19 cellular contexts compared by ENCODE assay signal in the genomic region with DNA sequence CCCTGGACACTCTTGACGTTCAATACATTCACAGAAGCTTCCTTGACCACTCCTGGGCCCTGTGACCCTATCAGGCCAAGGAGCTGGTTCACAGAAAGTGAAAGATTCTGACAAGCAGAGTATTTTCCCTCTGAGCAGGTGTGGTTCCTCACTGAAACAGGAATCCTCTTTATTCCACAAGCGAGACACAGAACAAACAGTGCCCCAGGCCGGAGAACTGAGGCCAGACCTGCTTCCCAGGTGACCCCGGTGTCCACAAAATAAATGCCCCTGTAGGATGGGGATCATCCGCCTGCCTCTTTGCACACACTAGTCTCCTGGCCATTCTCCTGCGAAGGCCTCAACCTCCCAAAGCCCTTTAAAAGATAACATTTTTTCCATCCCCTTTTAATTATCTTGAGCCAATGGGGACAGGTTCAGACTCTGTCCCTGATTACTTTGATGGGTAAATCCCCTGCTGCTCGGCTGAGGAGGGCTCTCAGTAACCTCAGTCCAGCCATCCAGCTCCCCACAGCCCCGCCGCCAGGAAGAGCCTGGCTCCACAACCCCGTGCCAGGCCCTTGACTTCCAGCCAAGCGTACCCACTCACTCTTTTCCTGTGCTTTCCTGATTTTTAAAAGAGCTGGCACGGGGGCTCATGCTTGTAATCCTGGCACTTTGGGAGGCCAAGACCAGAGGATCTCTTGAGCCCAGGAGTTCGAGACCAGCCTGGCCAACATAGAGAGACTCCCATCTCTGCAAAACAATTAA.
DNase-seq lines count a peak whose midpoint lies in the region; ATAC-seq and TF ChIP-seq lines count a peak whose summit lies in the region.
"Had no signal": no experiment of that assay in that cellular context is flagged by ENCODE, and none has a peak within 500 bp of the region (broad histone marks: within the 10 kb centered on the region; RNA-seq: fewer than 3 reads in every experiment).

No MANE protein-coding gene starts in this region.

- peaks cover 5% of the 10 kb centered on the region for H3K4me1 Mint-ChIP-seq in activated CD4-positive, alpha-beta memory T cell treated with anti-CD3 and anti-CD28 coated beads for 36 hours (ENCODE audit: low read depth)

- H3K4me1 ChIP-seq in Karpas-422 (ENCODE audit: low read length) (peaks cover 41% of the 10 kb centered on the region), esophagus squamous epithelium (peaks cover 6 to 46% (median 15%) of the 10 kb centered on the region in 3 donors), trophoblast cell (ENCODE audit: control insufficient read depth in 1 of 2, insufficient read depth in 2 of 2, low read length in 2 of 2) (peaks cover 12 to 13% of the 10 kb centered on the region in 2 experiments)
- H3K4me1 ChIP-seq: prostate gland had no signal

- POLR2A ChIA-PET in activated CD4-positive, alpha-beta memory T cell treated with anti-CD3 and anti-CD28 coated beads for 36 hours (lab: Charles Lee) = no interaction called here

- H3K4me2 ChIP-seq in Karpas-422 (ENCODE audit: low read depth, low read length, poor library complexity, severe bottlenecking) (peak overlapping the region; percentile 48), trophoblast cell (ENCODE audit: low read length) (no peak overlapping the region)

- H2BK120ac ChIP-seq in trophoblast cell (ENCODE audit: insufficient read depth, low read length, poor library complexity) = peak overlapping the region; percentile 56

- H3K4ac ChIP-seq in trophoblast cell (ENCODE audit: low read depth, low read length) = peak overlapping the region; percentile 40

- H3K4me3 ChIP-seq in Karpas-422 (ENCODE audit: low read length) (no peak overlapping the region), esophagus squamous epithelium (no peak overlapping the region), trophoblast cell (ENCODE audit: low read depth, low read length) (no peak overlapping the region)
- H3K4me3 ChIP-seq: lung, prostate gland had no signal

- peak overlapping the region; percentile 57 for H4K8ac ChIP-seq in trophoblast cell (ENCODE audit: low read depth, low read length)

- H3K9me3 ChIP-seq in Karpas-422 (ENCODE audit: low read length) (no peaks in the 10 kb centered on the region), esophagus squamous epithelium (no peaks in the 10 kb centered on the region), trophoblast cell (ENCODE audit: insufficient read depth, low read depth, low read length) (no peaks in the 10 kb centered on the region)
- H3K9me3 ChIP-seq: prostate gland had no signal

- no peaks in the 10 kb centered on the region for H3K9me3 Mint-ChIP-seq in activated CD4-positive, alpha-beta memory T cell treated with anti-CD3 and anti-CD28 coated beads for 36 hours
- H3K9me3 Mint-ChIP-seq: IgD-negative memory B cell; naive thymus-derived CD4-positive, alpha-beta T cell; T-cell had no signal

- H3K27ac Mint-ChIP-seq in activated CD4-positive, alpha-beta memory T cell treated with anti-CD3 and anti-CD28 coated beads for 36 hours = no peak overlapping the region
- H3K27ac Mint-ChIP-seq: T-cell had no signal

- no peak for TF ChIP-seq POLR2A in esophagus squamous epithelium (IDR thresholded peaks at IDR 0.05)

- H2BK5ac ChIP-seq in trophoblast cell (ENCODE audit: low read depth, low read length, poor library complexity) = peak overlapping the region; percentile 54

- DNase-seq in DMS79 (lab: John Stamatoyannopoulos, UW) (peak; percentile 67), Karpas-422 (no peak), esophagus squamous epithelium (lab: John Stamatoyannopoulos, UW) (no peak), trophoblast cell (no peak), HCEC 1CT (no peak), DMS 273 (lab: John Stamatoyannopoulos, UW; ENCODE audit: unreplicated experiment) (no peak)
- DNase-seq in activated CD4-positive, alpha-beta memory T cell treated with anti-CD3 and anti-CD28 coated beads for 36 hours = no peak
- DNase-seq: activated CD4-positive, alpha-beta T cell treated with anti-CD3 and anti-CD28 coated beads, Interleukin-2, amount 50 U/mL, for 48 hours; dermis blood vessel endothelial cell; DMS 273 treated with DMSO at 0.1 percent for 48 hours; glutamatergic neuron; naive thymus-derived CD4-positive, alpha-beta T cell; Right ventricle myocardium superior; stimulated activated CD8-positive, alpha-beta memory T cell treated with anti-CD3 and anti-CD28 coated beads, Interleukin-4, amount 100 ng/mL, for 48 hours; T-cell had no signal

- H3K36me3 ChIP-seq in Karpas-422 (ENCODE audit: insufficient read depth, low read length) (no peaks in the 10 kb centered on the region), esophagus squamous epithelium (no peaks in the 10 kb centered on the region), trophoblast cell (ENCODE audit: control insufficient read depth in 1 of 2, insufficient read depth in 2 of 2, low read length in 2 of 2) (no peaks in the 10 kb centered on the region)
- H3K36me3 ChIP-seq: prostate gland had no signal

- CTCF ChIA-PET in activated CD4-positive, alpha-beta memory T cell treated with anti-CD3 and anti-CD28 coated beads for 36 hours (lab: Charles Lee) = no interaction called here

- no peak overlapping the region for H3K23ac ChIP-seq in trophoblast cell (ENCODE audit: low read length)

- H4K20me1 ChIP-seq in Karpas-422 (ENCODE audit: insufficient read depth, low read depth, low read length) = no peaks in the 10 kb centered on the region

- H4K12ac ChIP-seq in trophoblast cell (ENCODE audit: low read depth, low read length) = no peak overlapping the region

- no peak overlapping the region for H3K4me3 Mint-ChIP-seq in activated CD4-positive, alpha-beta memory T cell treated with anti-CD3 and anti-CD28 coated beads for 36 hours
- H3K4me3 Mint-ChIP-seq: IgD-negative memory B cell, T-cell had no signal

- peak overlapping the region; percentile 86 for H2BK12ac ChIP-seq in trophoblast cell (ENCODE audit: low read length)

- H2AFZ ChIP-seq in Karpas-422 (ENCODE audit: low read length) (no peak overlapping the region), trophoblast cell (ENCODE audit: insufficient read depth, low read length, poor library complexity) (no peak overlapping the region)

- H3K9me2 ChIP-seq in Karpas-422 (replicated peaks; ENCODE audit: insufficient read depth, low read length) = no peaks in the 10 kb centered on the region

- intact Hi-C loops in esophagus squamous epithelium (cut with DNase I) = no loop called here
- intact Hi-C loops in activated CD4-positive, alpha-beta memory T cell treated with anti-CD3 and anti-CD28 coated beads for 36 hours (cut with micrococcal nuclease) = no loop called here

- H3K36me3 Mint-ChIP-seq in activated CD4-positive, alpha-beta memory T cell treated with anti-CD3 and anti-CD28 coated beads for 36 hours = no peaks in the 10 kb centered on the region
- H3K36me3 Mint-ChIP-seq: IgD-negative memory B cell, T-cell had no signal

- peak overlapping the region; percentile 29 for H3K18ac ChIP-seq in trophoblast cell (ENCODE audit: low read length)

- peak overlapping the region; percentile 73 for H2AK5ac ChIP-seq in trophoblast cell (ENCODE audit: low read length)

- H3K79me1 ChIP-seq in trophoblast cell (ENCODE audit: low read length) = peaks cover 25% of the 10 kb centered on the region

- peak overlapping the region; percentile 24 for H3K14ac ChIP-seq in trophoblast cell (ENCODE audit: low read length)

- H3K27me3 ChIP-seq in Karpas-422 (ENCODE audit: low read length) = no peaks in the 10 kb centered on the region
- H3K27me3 ChIP-seq in esophagus squamous epithelium = no peaks in the 10 kb centered on the region
- H3K27me3 ChIP-seq in trophoblast cell (ENCODE audit: insufficient read depth, low read length) = no peaks in the 10 kb centered on the region

- no peak for TF ChIP-seq CTCF in esophagus squamous epithelium (IDR thresholded peaks at IDR 0.05)

- H4K91ac ChIP-seq in trophoblast cell (ENCODE audit: low read depth, low read length) = peak overlapping the region; percentile 87

- H3K27me3 Mint-ChIP-seq in activated CD4-positive, alpha-beta memory T cell treated with anti-CD3 and anti-CD28 coated beads for 36 hours = no peaks in the 10 kb centered on the region
- H3K27me3 Mint-ChIP-seq: IgD-negative memory B cell; naive thymus-derived CD4-positive, alpha-beta T cell; T-cell had no signal

- H3K79me2 ChIP-seq in Karpas-422 (ENCODE audit: low read length) (no peaks in the 10 kb centered on the region), trophoblast cell (ENCODE audit: control insufficient read depth, insufficient read depth, low read length, poor library complexity) (no peaks in the 10 kb centered on the region)

- 62 to 77% methylated on average over 5 to 11 of the region's 13 CpGs for WGBS in esophagus squamous epithelium, 2 donors
- no CpG with 5 or more reads among the region's 13 CpGs for WGBS in trophoblast cell (ENCODE audit: extremely low coverage, insufficient coverage, insufficient read length)

- H3K9ac ChIP-seq in Karpas-422 (ENCODE audit: low read length) = peak overlapping the region; percentile 14; the same call in 1 of the 2 replicates
- no peak overlapping the region for H3K9ac ChIP-seq in trophoblast cell (ENCODE audit: low read length)

- H3K27ac ChIP-seq in Karpas-422 (ENCODE audit: low read length) (no peak overlapping the region; the same call in 1 of the 2 replicates), esophagus squamous epithelium (peak overlapping the region in 3 of 4 donors; percentile 4 to 38 (median 24)), trophoblast cell (ENCODE audit: low read depth, low read length) (peak overlapping the region; percentile 83)

- ATAC-seq in HG02840 (IDR thresholded peaks at IDR 0.05; ENCODE audit: low FRiP score, unreplicated experiment) = no peak
- ATAC-seq: naive thymus-derived CD4-positive, alpha-beta T cell; T-cell had no signal
